ENCODE assay signal across 18 cellular contexts in genomic region chr10:116108106-116108505, GRCh38.
DNase-seq lines count a peak whose midpoint lies in the region; ATAC-seq, FAIRE-seq and TF ChIP-seq lines count a peak whose summit lies in the region.
"Had no signal": no experiment of that assay in that cellular context is flagged by ENCODE, and none has a peak within 500 bp of the region (broad histone marks: within the 10 kb centered on the region; RNA-seq: fewer than 3 reads in every experiment).

No MANE protein-coding gene starts in this region.

- H3K36me3 Mint-ChIP-seq in Caco-2 (ENCODE audit: insufficient read depth, unreplicated experiment): no peaks in the 10 kb centered on the region
- no peaks in the 10 kb centered on the region; the same call in 2 of the 3 replicates for H3K36me3 Mint-ChIP-seq in GM23338 (ENCODE audit: low read depth)
- H3K36me3 Mint-ChIP-seq: CD4-positive, alpha-beta memory T cell had no signal

- no peak overlapping the region for H3K9ac ChIP-seq in mesenchymal stem cell (ENCODE audit: low read length)
- H3K9ac ChIP-seq: BLaER1 treated with 17β-estradiol and CSF1 and Interleukin-3, amounts not matched to agents 10 nM and 100 nM had no signal

- ATAC-seq in pancreas (peak; percentile 60 to 84 (median 73)), GM23338 (no peak)

- H3K36me3 ChIP-seq in Caco-2 (ENCODE audit: control insufficient read depth, insufficient read depth, low read length) (no peaks in the 10 kb centered on the region), hepatocyte (replicated peaks; ENCODE audit: insufficient read depth, low read depth) (no peaks in the 10 kb centered on the region), pancreas (no peaks in the 10 kb centered on the region), GM23338 (ENCODE audit: insufficient read depth) (no peaks in the 10 kb centered on the region), mesenchymal stem cell (ENCODE audit: control insufficient read depth in 1 of 2, insufficient read depth in 2 of 2, low read depth in 1 of 2, low read length in 2 of 2) (peaks cover 0 to 20% of the 10 kb centered on the region in 2 experiments), ovary (no peaks in the 10 kb centered on the region)
- H3K36me3 ChIP-seq: BE2C; BLaER1 treated with 17β-estradiol and CSF1 and Interleukin-3, amounts not matched to agents 10 nM and 100 nM had no signal

- H3K79me2 ChIP-seq in hepatocyte (no peaks in the 10 kb centered on the region), GM23338 (replicated peaks; ENCODE audit: insufficient read depth) (no peaks in the 10 kb centered on the region)

- no peak for TF ChIP-seq POLR2A in ovary (IDR thresholded peaks at IDR 0.05)

- H2BK5ac ChIP-seq in mesenchymal stem cell (ENCODE audit: low read depth, low read length, poor library complexity, severe bottlenecking): no peak overlapping the region

- H3K9me3 ChIP-seq in Caco-2: no peaks in the 10 kb centered on the region
- no peaks in the 10 kb centered on the region for H3K9me3 ChIP-seq in hepatocyte (ENCODE audit: low read depth)
- H3K9me3 ChIP-seq in pancreas: no peaks in the 10 kb centered on the region
- H3K9me3 ChIP-seq in mesenchymal stem cell (ENCODE audit: control insufficient read depth, low read length): no peaks in the 10 kb centered on the region
- no peaks in the 10 kb centered on the region for H3K9me3 ChIP-seq in ovary
- H3K9me3 ChIP-seq: BE2C had no signal

- CTCF ChIA-PET in Caco-2 (lab: Charles Lee): no interaction called here

- BruUV-seq in Caco-2 (replicated peaks; lab: Mats Ljungman, UMichigan): no TSS peak

- H2BK12ac ChIP-seq in mesenchymal stem cell (ENCODE audit: low read length in 2 of 2): no peak overlapping the region

- no peak overlapping the region for H4K91ac ChIP-seq in mesenchymal stem cell (ENCODE audit: low read length)

- no peak overlapping the region for H4K8ac ChIP-seq in mesenchymal stem cell (ENCODE audit: low read length)

- H3K4me2 ChIP-seq in hepatocyte (peak overlapping the region; percentile 27), GM23338 (no peak overlapping the region), mesenchymal stem cell (ENCODE audit: low read length, poor library complexity, severe bottlenecking) (no peak overlapping the region)
- H3K4me2 ChIP-seq: BLaER1 treated with 17β-estradiol and CSF1 and Interleukin-3, amounts not matched to agents 10 nM and 100 nM had no signal

- H3K23ac ChIP-seq in mesenchymal stem cell (ENCODE audit: low read length in 2 of 2): no peak overlapping the region

- TF ChIP-seq EP300 in ovary (IDR thresholded peaks at IDR 0.05): no peak

- H3K27me3 Mint-ChIP-seq in Caco-2 (ENCODE audit: insufficient read depth, unreplicated experiment) (no peaks in the 10 kb centered on the region), GM23338 (ENCODE audit: insufficient read depth, low read depth, poor library complexity) (peaks cover 1% of the 10 kb centered on the region)
- H3K27me3 Mint-ChIP-seq: CD4-positive, alpha-beta memory T cell had no signal

- H3K9me2 ChIP-seq in hepatocyte (replicated peaks; ENCODE audit: insufficient read depth): no peaks in the 10 kb centered on the region
- peaks cover 9% of the 10 kb centered on the region for H3K9me2 ChIP-seq in GM23338 (ENCODE audit: insufficient read depth)

- H3K4me3 ChIP-seq in Caco-2 (ENCODE audit: low read depth, low read length) (no peak overlapping the region), hepatocyte (no peak overlapping the region), pancreas (no peak overlapping the region), GM23338 (no peak overlapping the region), mesenchymal stem cell (ENCODE audit: insufficient read depth in 1 of 2, low read depth in 1 of 2, low read length in 2 of 2) (no peak overlapping the region), ovary (no peak overlapping the region)
- H3K4me3 ChIP-seq: BLaER1 treated with 17β-estradiol and CSF1 and Interleukin-3, amounts not matched to agents 10 nM and 100 nM had no signal

- H3K18ac ChIP-seq in mesenchymal stem cell (ENCODE audit: low read depth in 1 of 2, low read length in 2 of 2): no peak overlapping the region

- peaks cover 31% of the 10 kb centered on the region for H3K79me1 ChIP-seq in mesenchymal stem cell (replicated peaks; ENCODE audit: low read length, poor library complexity, severe bottlenecking)

- H2AFZ ChIP-seq in hepatocyte (no peak overlapping the region), GM23338 (no peak overlapping the region), mesenchymal stem cell (ENCODE audit: low read depth, low read length) (no peak overlapping the region)

- DNase-seq in Caco-2 (no peak), hepatocyte (ENCODE audit: low spot score) (no peak), pancreas (no peak), GM23338 (ENCODE audit: low spot score) (no peak), mesenchymal stem cell (no peak), ovary (no peak)
- DNase-seq: AML-193; BE2C; CD4-positive, alpha-beta memory T cell; COR-L47; DMS153; DND-41; H7; HCEC 1CT had no signal

- TF ChIP-seq CTCF in Caco-2 (IDR thresholded peaks at IDR 0.05; ENCODE audit: insufficient read depth in 1 of 2, low read depth in 1 of 2, low read length in 1 of 2, severe bottlenecking in 1 of 2, unreplicated experiment in 1 of 2) (no peak), hepatocyte (IDR thresholded peaks at IDR 0.05; ENCODE audit: poor library complexity) (no peak), pancreas (IDR thresholded peaks at IDR 0.05) (no peak), GM23338 (conservative IDR thresholded peaks at IDR 0.05; ENCODE audit: low read depth in 2 of 2) (no peak), ovary (IDR thresholded peaks at IDR 0.05) (no peak)

- H2AK5ac ChIP-seq in mesenchymal stem cell (ENCODE audit: low read length, severe bottlenecking): no peak overlapping the region

- H3F3A ChIP-seq in GM23338 (replicated peaks; ENCODE audit: low read depth): no peaks in the 10 kb centered on the region

- H3K9me3 Mint-ChIP-seq in Caco-2 (ENCODE audit: unreplicated experiment) (no peaks in the 10 kb centered on the region), GM23338 (peaks cover 4% of the 10 kb centered on the region; the same call in 2 of the 3 replicates)

- H2BK120ac ChIP-seq in mesenchymal stem cell (ENCODE audit: low read depth, low read length): no peak overlapping the region

- no peak overlapping the region for H3K4ac ChIP-seq in mesenchymal stem cell (ENCODE audit: low read depth in 1 of 2, low read length in 2 of 2)

- intact Hi-C loops in Caco-2 (cut with micrococcal nuclease; ENCODE audit: unreplicated experiment) (no loop called here), pancreas (cut with DNase I) (no loop called here), ovary (cut with DNase I) (no loop called here)

- H3K4me3 Mint-ChIP-seq in Caco-2 (ENCODE audit: unreplicated experiment) (no peak overlapping the region), GM23338 (no peak overlapping the region)
- H3K4me3 Mint-ChIP-seq: CD4-positive, alpha-beta memory T cell had no signal

- WGBS in hepatocyte (ENCODE audit: low lambda C conversion rate, missing lambda C conversion rate): 46% methylated on average over 3 of the region's 3 CpGs
- WGBS in pancreas, 2 donors: 10 to 15% methylated on average over 3 of the region's 3 CpGs
- WGBS in mesenchymal stem cell: 64% methylated on average over 2 of the region's 3 CpGs
- 69 to 89% (median 74%) methylated on average over 3 of the region's 3 CpGs for WGBS in ovary, 3 donors

- POLR2A ChIA-PET in Caco-2 (lab: Charles Lee): no interaction called here

- H3K4me1 ChIP-seq in Caco-2 (peaks cover 30% of the 10 kb centered on the region), hepatocyte (ENCODE audit: insufficient read depth) (peaks cover 7% of the 10 kb centered on the region), pancreas (peaks cover 0 to 12% (median 0%) of the 10 kb centered on the region in 3 donors), GM23338 (ENCODE audit: insufficient read depth) (no peaks in the 10 kb centered on the region), mesenchymal stem cell (ENCODE audit: control insufficient read depth, insufficient read depth, low read depth, low read length) (peaks cover 20% of the 10 kb centered on the region), ovary (ENCODE audit: insufficient read depth) (no peaks in the 10 kb centered on the region)
- H3K4me1 ChIP-seq: BE2C; BLaER1 treated with 17β-estradiol and CSF1 and Interleukin-3, amounts not matched to agents 10 nM and 100 nM had no signal

- H3K27me3 ChIP-seq in Caco-2 (replicated peaks; ENCODE audit: control insufficient read depth, insufficient read depth, low read length): no peaks in the 10 kb centered on the region
- no peaks in the 10 kb centered on the region for H3K27me3 ChIP-seq in hepatocyte
- no peaks in the 10 kb centered on the region for H3K27me3 ChIP-seq in pancreas
- H3K27me3 ChIP-seq in GM23338 (ENCODE audit: insufficient read depth): no peaks in the 10 kb centered on the region
- H3K27me3 ChIP-seq in mesenchymal stem cell (ENCODE audit: control insufficient read depth in 1 of 2, insufficient read depth in 1 of 2, low read length in 2 of 2): no peaks in the 10 kb centered on the region
- H3K27me3 ChIP-seq in ovary: no peaks in the 10 kb centered on the region
- H3K27me3 ChIP-seq: BE2C; BLaER1 treated with 17β-estradiol and CSF1 and Interleukin-3, amounts not matched to agents 10 nM and 100 nM had no signal

- H3K27ac ChIP-seq in hepatocyte (peak overlapping the region; percentile 41), pancreas (no peak overlapping the region), GM23338 (ENCODE audit: low read depth) (no peak overlapping the region), mesenchymal stem cell (ENCODE audit: low read length, poor library complexity, severe bottlenecking) (no peak overlapping the region), ovary (no peak overlapping the region)
- H3K27ac ChIP-seq: BLaER1 treated with 17β-estradiol and CSF1 and Interleukin-3, amounts not matched to agents 10 nM and 100 nM had no signal

- FAIRE-seq in pancreas (lab: Jason Lieb, UNC): no peak
- FAIRE-seq: G401.6, GM12892, H1 had no signal

- H3K4me1 Mint-ChIP-seq in Caco-2 (ENCODE audit: low read depth, unreplicated experiment): peaks cover 23% of the 10 kb centered on the region
- H3K4me1 Mint-ChIP-seq in GM23338: peaks cover 3% of the 10 kb centered on the region; the same call in 1 of the 3 replicates
- H3K4me1 Mint-ChIP-seq: CD4-positive, alpha-beta memory T cell had no signal

- H3K27ac Mint-ChIP-seq in Caco-2 (ENCODE audit: unreplicated experiment) (peak overlapping the region; percentile 59), GM23338 (no peak overlapping the region)
- H3K27ac Mint-ChIP-seq: CD4-positive, alpha-beta memory T cell had no signal

- no peak overlapping the region for H3K14ac ChIP-seq in mesenchymal stem cell (ENCODE audit: low read length in 2 of 2)

- no peaks in the 10 kb centered on the region for H4K20me1 ChIP-seq in hepatocyte (ENCODE audit: insufficient read depth, poor library complexity, severe bottlenecking)
- no peaks in the 10 kb centered on the region for H4K20me1 ChIP-seq in GM23338 (replicated peaks; ENCODE audit: insufficient read depth)
- H4K20me1 ChIP-seq: BLaER1 treated with 17β-estradiol and CSF1 and Interleukin-3, amounts not matched to agents 10 nM and 100 nM had no signal

- H2BK15ac ChIP-seq in mesenchymal stem cell (ENCODE audit: low read depth, poor library complexity, severe bottlenecking): no peak overlapping the region

TF ChIP-seq in GM23338, 12 proteins besides CTCF, POLR2A, EP300 and RAD21 (continues in another document):
- no peak for TF ChIP-seq ZNF114 (CRISPR knock-in tag; IDR thresholded peaks at IDR 0.05)
